Comparison of ENCODE assay signal across 17 cellular contexts in genomic region chr12:3725267-3726115, GRCh38. TPM values are rescaled to one million over a fixed set of nuclear protein-coding genes. Genes with fewer than 3 reads are reported as not detected.
A peak's percentile ranks its signal among the peaks of the same experiment; 100 is the strongest.
DNase-seq lines count a peak whose midpoint lies in the region; ATAC-seq and TF ChIP-seq lines count a peak whose summit lies in the region.
"Had no signal": no experiment of that assay in that cellular context is flagged by ENCODE, and none has a peak within 500 bp of the region (broad histone marks: within the 10 kb centered on the region; RNA-seq: fewer than 3 reads in every experiment).

No MANE protein-coding gene starts in this region.

- H3K9ac ChIP-seq in BLaER1 (peak overlapping the region; percentile 21; the same call in 1 of the 2 replicates), mucosa of rectum (ENCODE audit: low read depth in 1 of 2, low read length in 2 of 2) (no peak overlapping the region)
- H3K9ac ChIP-seq: parathyroid adenoma had no signal

- peaks cover 0 to 20% (median 12%) of the 10 kb centered on the region in 8 donors for H3K9me3 Mint-ChIP-seq in CD4-positive, alpha-beta memory T cell
- H3K9me3 Mint-ChIP-seq: central memory CD8-positive, alpha-beta T cell had no signal

- CTCF ChIA-PET in CD4-positive, alpha-beta memory T cell (lab: Charles Lee; ENCODE audit: partially characterized antibody): no interaction called here

- H3K36me3 Mint-ChIP-seq in CD4-positive, alpha-beta memory T cell: peaks cover 79% of the 10 kb centered on the region in 2 donors

- H3K27ac ChIP-seq in BLaER1 (peak overlapping the region; percentile 91), mucosa of rectum (ENCODE audit: low read depth in 2 of 2, low read length in 2 of 2) (peak overlapping the region; percentile 43 to 56), right lobe of liver (no peak overlapping the region)
- H3K27ac ChIP-seq in CD4-positive, alpha-beta memory T cell (ENCODE audit: low read depth, low read length): no peak overlapping the region
- H3K27ac ChIP-seq: parathyroid adenoma had no signal

- H3K4me1 Mint-ChIP-seq in CD4-positive, alpha-beta memory T cell: peaks cover 26 to 57% (median 39%) of the 10 kb centered on the region in 4 donors

- peaks cover 23% of the 10 kb centered on the region for H4K20me1 ChIP-seq in BLaER1

- no peak overlapping the region for H3K4me3 Mint-ChIP-seq in CD4-positive, alpha-beta memory T cell
- H3K4me3 Mint-ChIP-seq: activated CD4-positive, alpha-beta memory T cell treated with anti-CD3 and anti-CD28 coated beads for 36 hours; central memory CD8-positive, alpha-beta T cell; memory B cell had no signal

- 91% methylated on average over 9 of the region's 9 CpGs for WGBS in right lobe of liver (ENCODE audit: insufficient coverage, low coverage, low lambda C conversion rate, missing lambda C conversion rate)

- POLR2A ChIA-PET in CD4-positive, alpha-beta memory T cell (lab: Charles Lee; ENCODE audit: partially characterized antibody): no interaction called here

- peak overlapping the region; percentile 96 for H3K4me2 ChIP-seq in BLaER1

- H3K27me3 Mint-ChIP-seq in CD4-positive, alpha-beta memory T cell: no peaks in the 10 kb centered on the region
- H3K27me3 Mint-ChIP-seq: activated CD4-positive, alpha-beta memory T cell treated with anti-CD3 and anti-CD28 coated beads for 36 hours; central memory CD8-positive, alpha-beta T cell; memory B cell had no signal

- no peak for TF ChIP-seq CTCF in epithelial cell of esophagus (IDR thresholded peaks at IDR 0.05; ENCODE audit: insufficient read depth, low read depth, low read length, missing control alignments)
- no peak for TF ChIP-seq CTCF in right lobe of liver (IDR thresholded peaks at IDR 0.05)

- peak; percentile 41 for DNase-seq in Jurkat, Clone E6-1 (ENCODE audit: low read depth, low spot score)
- DNase-seq in epithelial cell of esophagus (ENCODE audit: low read depth) (peak; percentile 57), right lobe of liver (no peak), epidermal melanocyte (ENCODE audit: insufficient read length, low spot score) (no peak)
- DNase-seq in stimulated activated naive CD4-positive, alpha-beta T cell treated with Interleukin-2 at 50 U/mL for 16 hours (lab: John Stamatoyannopoulos, UW): no peak
- no peak for DNase-seq in CD4-positive, alpha-beta memory T cell
- DNase-seq: activated CD4-positive, alpha-beta memory T cell treated with anti-CD3 and anti-CD28 coated beads for 36 hours; activated naive CD4-positive, alpha-beta T cell treated with Interleukin-2 at 50 U/mL for 16 hours; DMS79; KBM-7; NCI-H774; T1000 had no signal

- ATAC-seq in right lobe of liver: no peak

- H3K36me3 ChIP-seq in BLaER1 (peaks cover 40% of the 10 kb centered on the region), mucosa of rectum (ENCODE audit: control insufficient read depth in 2 of 2, insufficient read depth in 2 of 2, low read length in 2 of 2) (peaks cover 7 to 18% of the 10 kb centered on the region in 2 donors), right lobe of liver (no peaks in the 10 kb centered on the region)
- H3K36me3 ChIP-seq in CD4-positive, alpha-beta memory T cell (ENCODE audit: insufficient read depth, low read length): peaks cover 5% of the 10 kb centered on the region

- H3K27ac Mint-ChIP-seq in CD4-positive, alpha-beta memory T cell: peak overlapping the region in 2 of 7 donors; percentile 4 to 54
- H3K27ac Mint-ChIP-seq: activated CD4-positive, alpha-beta memory T cell treated with anti-CD3 and anti-CD28 coated beads for 36 hours; memory B cell had no signal

- intact Hi-C loops in right lobe of liver (cut with DNase I): no loop called here
- intact Hi-C loops in CD4-positive, alpha-beta memory T cell (cut with micrococcal nuclease): no loop called here

- H3K4me3 ChIP-seq in BLaER1 (no peak overlapping the region), epithelial cell of esophagus (ENCODE audit: low read length) (no peak overlapping the region), mucosa of rectum (ENCODE audit: low read length in 2 of 2) (no peak overlapping the region), right lobe of liver (no peak overlapping the region)
- no peak overlapping the region for H3K4me3 ChIP-seq in Jurkat, Clone E6-1 (ENCODE audit: low read length)
- no peak overlapping the region for H3K4me3 ChIP-seq in CD4-positive, alpha-beta memory T cell (ENCODE audit: low read length in 2 of 2)

- no peaks in the 10 kb centered on the region for H3K9me3 ChIP-seq in BLaER1
- no peaks in the 10 kb centered on the region for H3K9me3 ChIP-seq in mucosa of rectum (ENCODE audit: control insufficient read depth in 2 of 2, low read length in 2 of 2)
- H3K9me3 ChIP-seq in right lobe of liver: no peaks in the 10 kb centered on the region
- H3K9me3 ChIP-seq in CD4-positive, alpha-beta memory T cell (ENCODE audit: control insufficient read depth in 1 of 2, low read length in 2 of 2): peaks cover 0 to 12% of the 10 kb centered on the region in 2 donors

- no peak for TF ChIP-seq POLR2A in right lobe of liver (IDR thresholded peaks at IDR 0.05)

- H3K27me3 ChIP-seq in BLaER1 (no peaks in the 10 kb centered on the region), mucosa of rectum (ENCODE audit: control insufficient read depth in 2 of 2, insufficient read depth in 2 of 2, low read length in 2 of 2) (no peaks in the 10 kb centered on the region), right lobe of liver (no peaks in the 10 kb centered on the region)
- no peaks in the 10 kb centered on the region for H3K27me3 ChIP-seq in CD4-positive, alpha-beta memory T cell (ENCODE audit: insufficient read depth, low read length)

- H3K4me1 ChIP-seq in BLaER1 (peaks cover 77% of the 10 kb centered on the region), mucosa of rectum (ENCODE audit: control insufficient read depth in 2 of 2, insufficient read depth in 2 of 2, low read length in 2 of 2) (peaks cover 21 to 43% of the 10 kb centered on the region in 2 donors), right lobe of liver (no peaks in the 10 kb centered on the region)
- H3K4me1 ChIP-seq in CD4-positive, alpha-beta memory T cell (ENCODE audit: insufficient read depth, low read length): peaks cover 30% of the 10 kb centered on the region
- H3K4me1 ChIP-seq: parathyroid adenoma had no signal

RNA-seq across cellular contexts. Expression of gene CRACR2A, which starts 27.4 kb away (rescaled TPM):
- polyA plus RNA-seq in Jurkat, Clone E6-1 (2012; ENCODE audit: insufficient read depth, insufficient read length): 12.3 TPM
- total RNA-seq in right lobe of liver: 1 to 10 TPM in 3 of 6 experiments, under 1 TPM in 3; 0.43 to 1.5 (median 0.91) TPM
- total RNA-seq in CD4-positive, alpha-beta memory T cell: 10 to 100 TPM; 34.4 to 37.6 TPM
- polyA plus RNA-seq in CD4-positive, alpha-beta memory T cell: 10 to 100 TPM in 1 of 2 donors, 1 to 10 TPM in 1; 5.6 to 21.4 TPM

Comparison
In these comparisons a context has a peak if more than half of its experiments do, and no peak if none do; other contexts are left out.
1. H3K27ac ChIP-seq: peak in BLaER1 (single experiment) and mucosa of rectum (2 of 2); none in right lobe of liver (0 of 3) and CD4-positive, alpha-beta memory T cell (single experiment).
2. DNase-seq: peak in Jurkat, Clone E6-1 (single experiment) and epithelial cell of esophagus (single experiment); none in stimulated activated naive CD4-positive, alpha-beta T cell treated with Interleukin-2 at 50 U/mL for 16 hours (single experiment), right lobe of liver (0 of 3), epidermal melanocyte (single experiment) and CD4-positive, alpha-beta memory T cell (0 of 5).
3. RNA of gene CRACR2A, which starts 27.4 kb away (total RNA-seq): 34.4 to 37.6 TPM in CD4-positive, alpha-beta memory T cell; 0.43 to 1.5 TPM in right lobe of liver; every median in the first group is over 10 times any median in the second.